In genomic region chr4:39291686-39292085, GRCh38 we compare ENCODE assay signal across 29 cellular contexts.
"Had no signal": no experiment of that assay in that cellular context is flagged by ENCODE, and none has a peak within 500 bp of the region (broad histone marks: within the 10 kb centered on the region; RNA-seq: fewer than 3 reads in every experiment).

No MANE protein-coding gene starts in this region.

- H3K27ac Mint-ChIP-seq: activated CD4-positive, alpha-beta T cell treated with anti-CD3 and anti-CD28 coated beads, Interleukin-2, amount 10 ng/mL, durations not matched to agents 7 days and 5 days; activated CD8-positive, alpha-beta T cell treated with anti-CD3 and anti-CD28 coated beads for 36 hours; activated naive CD4-positive, alpha-beta T cell treated with anti-CD3 and anti-CD28 coated beads for 36 hours; activated naive CD8-positive, alpha-beta T cell treated with anti-CD3 and anti-CD28 coated beads for 36 hours; activated naive CD8-positive, alpha-beta T cell treated with anti-CD3 and anti-CD28 coated beads, Interleukin-2, amount 50 U/mL, for 24 hours; brain had no signal

- H3K4me1 ChIP-seq: adrenal gland, ascending aorta, breast epithelium, colonic mucosa, esophagus squamous epithelium had no signal

- FAIRE-seq: endometrium, endothelial cell of umbilical vein, frontal cortex had no signal

- H3K4me3 Mint-ChIP-seq: activated CD4-positive, alpha-beta T cell treated with anti-CD3 and anti-CD28 coated beads, Interleukin-2, amount 10 ng/mL, durations not matched to agents 7 days and 5 days; activated CD8-positive, alpha-beta T cell treated with anti-CD3 and anti-CD28 coated beads for 36 hours; activated naive CD4-positive, alpha-beta T cell treated with anti-CD3 and anti-CD28 coated beads for 36 hours; activated naive CD4-positive, alpha-beta T cell treated with anti-CD3 and anti-CD28 coated beads, Interleukin-2, amount 50 U/mL, for 24 hours; activated naive CD8-positive, alpha-beta T cell treated with anti-CD3 and anti-CD28 coated beads for 36 hours; activated naive CD8-positive, alpha-beta T cell treated with anti-CD3 and anti-CD28 coated beads, Interleukin-2, amount 50 U/mL, for 24 hours; brain had no signal

- H3K9me3 ChIP-seq: adrenal gland, ascending aorta, breast epithelium, colonic mucosa, esophagus squamous epithelium had no signal

- H3K4me3 ChIP-seq: adrenal gland, ascending aorta, breast epithelium, cardiac muscle cell, colonic mucosa, esophagus squamous epithelium had no signal

- H3K27me3 ChIP-seq: adrenal gland, ascending aorta, breast epithelium, cardiac muscle cell, colonic mucosa, esophagus squamous epithelium had no signal

- DNase-seq: activated CD4-positive, alpha-beta T cell treated with anti-CD3 and anti-CD28 coated beads for 4 hours; activated CD4-positive, alpha-beta T cell treated with anti-CD3 and anti-CD28 coated beads, Interleukin-2, amount 10 ng/mL, durations not matched to agents 7 days and 5 days; activated CD4-positive, alpha-beta T cell treated with anti-CD3 and anti-CD28 coated beads, Interleukin-2, amount 50 U/mL, for 4 hours; activated CD4-positive, CD25-positive, alpha-beta regulatory T cell; activated CD4-positive, CD25-positive, alpha-beta regulatory T cell treated with anti-CD3 and anti-CD28 coated beads, Interleukin-2, amount 50 U/mL, for 72 hours; activated CD8-positive, alpha-beta memory T cell treated with anti-CD3 and anti-CD28 coated beads for 24 hours; activated CD8-positive, alpha-beta T cell treated with anti-CD3 and anti-CD28 coated beads for 36 hours; activated effector memory CD4-positive, alpha-beta T cell treated with anti-CD3 and anti-CD28 coated beads, Interleukin-2, amount 50 U/mL, for 16 hours; activated naive CD4-positive, alpha-beta T cell treated with anti-CD3 and anti-CD28 coated beads for 36 hours; activated naive CD8-positive, alpha-beta T cell treated with anti-CD3 and anti-CD28 coated beads for 36 hours; activated naive CD8-positive, alpha-beta T cell treated with anti-CD3 and anti-CD28 coated beads, Interleukin-2, amount 50 U/mL, for 24 hours; activated T-cell treated with anti-CD3 and anti-CD28 coated beads, Interleukin-2, amount 50 U/mL, for 48 hours; adrenal gland; central memory CD4-positive, alpha-beta T cell; cerebellar nuclear complex; colonic mucosa; effector CD8-positive, alpha-beta T cell; esophagus squamous epithelium; head of caudate nucleus had no signal

- H3K36me3 ChIP-seq: breast epithelium had no signal

- ATAC-seq: activated CD8-positive, alpha-beta T cell treated with anti-CD3 and anti-CD28 coated beads for 36 hours; activated naive CD8-positive, alpha-beta T cell treated with anti-CD3 and anti-CD28 coated beads, Interleukin-2, amount 50 U/mL, for 24 hours had no signal

- H3K27me3 Mint-ChIP-seq: activated CD4-positive, alpha-beta T cell treated with anti-CD3 and anti-CD28 coated beads, Interleukin-2, amount 10 ng/mL, durations not matched to agents 7 days and 5 days; activated CD8-positive, alpha-beta T cell treated with anti-CD3 and anti-CD28 coated beads for 36 hours; activated naive CD4-positive, alpha-beta T cell treated with anti-CD3 and anti-CD28 coated beads, Interleukin-2, amount 50 U/mL, for 24 hours; activated naive CD8-positive, alpha-beta T cell treated with anti-CD3 and anti-CD28 coated beads for 36 hours; activated naive CD8-positive, alpha-beta T cell treated with anti-CD3 and anti-CD28 coated beads, Interleukin-2, amount 50 U/mL, for 24 hours; brain had no signal

- H3K27ac ChIP-seq: adrenal gland, ascending aorta, breast epithelium, cardiac muscle cell, colonic mucosa, epithelial cell of prostate, esophagus squamous epithelium had no signal

- H3K4me1 Mint-ChIP-seq: activated naive CD4-positive, alpha-beta T cell treated with anti-CD3 and anti-CD28 coated beads, Interleukin-2, amount 50 U/mL, for 24 hours; activated naive CD8-positive, alpha-beta T cell treated with anti-CD3 and anti-CD28 coated beads, Interleukin-2, amount 50 U/mL, for 24 hours; brain had no signal

- H3K9me3 Mint-ChIP-seq: activated CD4-positive, alpha-beta T cell treated with anti-CD3 and anti-CD28 coated beads, Interleukin-2, amount 10 ng/mL, durations not matched to agents 7 days and 5 days; activated CD8-positive, alpha-beta T cell treated with anti-CD3 and anti-CD28 coated beads for 36 hours; activated naive CD4-positive, alpha-beta T cell treated with anti-CD3 and anti-CD28 coated beads for 36 hours; activated naive CD4-positive, alpha-beta T cell treated with anti-CD3 and anti-CD28 coated beads, Interleukin-2, amount 50 U/mL, for 24 hours; activated naive CD8-positive, alpha-beta T cell treated with anti-CD3 and anti-CD28 coated beads for 36 hours; activated naive CD8-positive, alpha-beta T cell treated with anti-CD3 and anti-CD28 coated beads, Interleukin-2, amount 50 U/mL, for 24 hours; activated T-helper 2 cell treated with anti-CD3 and anti-CD28 coated beads, Interferon-gamma antibody, Interleukin-2, Interleukin-4, amounts not matched to agents 10 μg/mL and 5 μg/mL and 100 μg/mL, durations not matched to agents 14 hours and 24 hours and 36 hours had no signal
